8 cellular contexts compared by ENCODE assay signal in the genomic region with DNA sequence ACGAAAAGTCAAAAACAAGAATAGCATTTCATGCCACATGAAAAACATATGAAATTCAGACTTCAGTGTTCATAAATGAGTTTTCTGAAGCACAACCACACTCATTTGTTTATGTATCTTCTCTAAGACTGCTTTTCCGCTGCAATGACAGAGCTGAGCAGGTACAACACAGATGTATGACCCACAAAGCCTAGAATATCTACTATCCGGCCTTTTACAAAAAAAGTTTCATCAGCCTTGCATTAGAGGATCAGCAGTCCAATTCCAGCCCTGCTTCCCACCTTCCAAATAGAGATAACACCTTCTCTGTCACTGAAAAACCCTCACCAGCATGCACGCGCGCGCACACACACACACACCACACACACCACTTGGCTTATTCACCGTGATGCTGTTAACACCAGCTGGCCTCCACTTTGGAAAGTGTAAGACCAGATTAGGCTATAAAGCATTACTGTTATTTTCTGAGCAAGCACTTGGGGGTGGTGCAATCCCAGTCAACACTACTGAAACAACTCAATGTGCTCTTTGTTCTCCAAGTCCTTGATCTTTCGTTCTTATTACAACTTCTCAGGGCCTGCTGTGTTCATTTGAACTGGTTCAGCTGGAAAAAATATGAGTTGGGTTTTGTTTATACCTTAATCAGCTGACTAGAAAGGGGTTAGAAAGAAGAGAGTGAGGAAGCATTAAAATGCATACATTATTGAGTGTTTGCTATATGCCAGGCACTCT.
DNase-seq lines count a peak whose midpoint lies in the region; ATAC-seq, FAIRE-seq and TF ChIP-seq lines count a peak whose summit lies in the region.

No MANE protein-coding gene starts in this region.

- no peaks in the 10 kb centered on the region for H3K79me1 ChIP-seq in mesendoderm (ENCODE audit: low read length)

- peak overlapping the region; percentile 45 for H2BK15ac ChIP-seq in mesendoderm (replicated peaks; ENCODE audit: low read depth)

- H3K27me3 ChIP-seq in bronchial epithelial cell (ENCODE audit: control insufficient read depth, insufficient read depth, low read length) (no peaks in the 10 kb centered on the region), mesendoderm (ENCODE audit: insufficient read depth, low read length, poor library complexity) (no peaks in the 10 kb centered on the region)

- peak; percentile 27 to 46 for DNase-seq in NCI-H187 (lab: John Stamatoyannopoulos, UW)
- DNase-seq in bronchial epithelial cell (ENCODE audit: low read depth), result peak; percentile 31
- DNase-seq in mesendoderm, result peak; percentile 74
- no peak for DNase-seq in NCI-H2081 (lab: John Stamatoyannopoulos, UW)
- no peak for DNase-seq in NCI-H510A (lab: John Stamatoyannopoulos, UW)

- H3K56ac ChIP-seq in mesendoderm (ENCODE audit: low read length), result peak overlapping the region; percentile 47

- ATAC-seq in HG03025 (IDR thresholded peaks at IDR 0.05; ENCODE audit: low FRiP score, unreplicated experiment) (no peak), GM21423 (IDR thresholded peaks at IDR 0.05; ENCODE audit: unreplicated experiment) (no peak)

- H3K4me3 ChIP-seq in bronchial epithelial cell (ENCODE audit: low read depth, low read length) (no peak overlapping the region), mesendoderm (ENCODE audit: low read length) (no peak overlapping the region)

- no peak overlapping the region for H2BK5ac ChIP-seq in mesendoderm (ENCODE audit: low read length)

- H2AK5ac ChIP-seq in mesendoderm (ENCODE audit: low read length), result no peak overlapping the region

- H3K27ac ChIP-seq in mesendoderm (ENCODE audit: low read depth, low read length), result no peak overlapping the region

- H4K5ac ChIP-seq in mesendoderm (ENCODE audit: low read length), result no peak overlapping the region

- H3K18ac ChIP-seq in mesendoderm (ENCODE audit: low read length), result peak overlapping the region; percentile 32

- H2BK120ac ChIP-seq in mesendoderm (ENCODE audit: low read depth, low read length), result no peak overlapping the region

- no peak overlapping the region for H3K4me2 ChIP-seq in mesendoderm (ENCODE audit: low read length)

- peaks cover 5% of the 10 kb centered on the region for H3K4me1 ChIP-seq in mesendoderm (ENCODE audit: control insufficient read depth, low read depth, low read length)

- H3K36me3 ChIP-seq in bronchial epithelial cell (ENCODE audit: control insufficient read depth, insufficient read depth, low read length) (no peaks in the 10 kb centered on the region), mesendoderm (ENCODE audit: control insufficient read depth, insufficient read depth, low read length) (no peaks in the 10 kb centered on the region)

- no peak overlapping the region for H3K4ac ChIP-seq in mesendoderm (ENCODE audit: low read depth, low read length)

- no peak overlapping the region for H4K8ac ChIP-seq in mesendoderm (ENCODE audit: low read depth, low read length)

- peak; percentile 36 for FAIRE-seq in bronchial epithelial cell (lab: Jason Lieb, UNC)

- no CpG with 5 or more reads among the region's 9 CpGs for WGBS in mesendoderm (ENCODE audit: extremely low coverage, insufficient coverage, low lambda C conversion rate)

- H3K9ac ChIP-seq in mesendoderm (ENCODE audit: low read length), result no peak overlapping the region

- TF ChIP-seq CTCF in GM12873 (IDR thresholded peaks at IDR 0.05; ENCODE audit: insufficient read depth, low read depth, low read length, missing control alignments), result peak; percentile 17
- no peak for TF ChIP-seq CTCF in bronchial epithelial cell (IDR thresholded peaks at IDR 0.05; ENCODE audit: insufficient read depth, low read length, severe bottlenecking)

- H3K79me2 ChIP-seq in mesendoderm (ENCODE audit: control insufficient read depth, insufficient read depth, low read length), result no peaks in the 10 kb centered on the region

- no peak overlapping the region for H3K23ac ChIP-seq in mesendoderm (ENCODE audit: low read length)

Comparison
In these comparisons a context has a peak if more than half of its experiments do, and no peak if none do; other contexts are left out.
1. DNase-seq: peak in NCI-H187 (2 of 2), bronchial epithelial cell (single experiment) and mesendoderm (single experiment); none in NCI-H2081 (0 of 2) and NCI-H510A (single experiment).